ENCODE assay signal across 1 cellular context in genomic region chr2:237483018-237483731, GRCh38.
TF ChIP-seq lines count a peak whose summit lies in the region.

No MANE protein-coding gene starts in this region.

TF ChIP-seq in GM23338, 12 proteins besides CTCF, POLR2A, EP300 and RAD21 (continued from another document):
- TF ChIP-seq REST (IDR thresholded peaks at IDR 0.05; ENCODE audit: unreplicated experiment) (no peak), EZH2 (IDR thresholded peaks at IDR 0.05; ENCODE audit: low read depth, unreplicated experiment) (no peak), ZNF114 (CRISPR knock-in tag; IDR thresholded peaks at IDR 0.05) (no peak)
